In the genomic region with DNA sequence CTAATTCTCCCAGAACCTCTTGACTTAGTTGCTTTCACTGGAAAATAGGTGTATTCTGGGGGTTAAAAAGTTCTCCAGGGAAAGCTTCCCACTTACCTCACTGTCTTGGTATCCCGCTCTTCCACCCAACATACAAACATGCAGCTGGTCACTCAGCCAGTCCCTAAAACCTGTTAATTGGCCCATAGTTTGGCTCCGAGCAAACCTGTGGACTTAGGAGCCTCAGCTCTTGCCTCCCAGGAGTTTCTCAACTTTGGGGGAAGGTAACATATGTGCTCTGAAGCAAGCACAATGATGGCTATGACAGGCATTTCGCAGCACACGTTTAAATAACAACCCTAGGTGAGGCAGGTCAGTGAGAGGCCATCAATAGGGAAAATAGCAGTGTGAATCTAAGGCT, we compare ENCODE assay signal across 13 cellular contexts. TPM values are rescaled to one million over a fixed set of nuclear protein-coding genes. Genes with fewer than 3 reads are reported as not detected.
DNase-seq lines count a peak whose midpoint lies in the region; ATAC-seq and TF ChIP-seq lines count a peak whose summit lies in the region.
"Had no signal": no experiment of that assay in that cellular context is flagged by ENCODE, and none has a peak within 500 bp of the region (broad histone marks: within the 10 kb centered on the region; RNA-seq: fewer than 3 reads in every experiment).

No MANE protein-coding gene starts in this region.

- intact Hi-C loops in IMR-90 (cut with micrococcal nuclease), result no loop called here
- intact Hi-C loops in colonic mucosa (cut with DNase I), result no loop called here

- H3K27me3 Mint-ChIP-seq in neural progenitor cell (ENCODE audit: insufficient read depth, low read depth), result peaks cover 9% of the 10 kb centered on the region

- H3K18ac ChIP-seq in IMR-90 (ENCODE audit: low read depth, low read length), result no peak overlapping the region

- DNase-seq in G401 (ENCODE audit: low spot score) (peak; percentile 37), IMR-90 (no peak), glomerular visceral epithelial cell (ENCODE audit: extremely low spot score) (peak; percentile 30), neural progenitor cell (ENCODE audit: low spot score) (no peak), colonic mucosa (no peak), NCI-H2107 treated with DMSO at 0.1 percent for 48 hours (lab: John Stamatoyannopoulos, UW; ENCODE audit: unreplicated experiment) (no peak)
- DNase-seq in effector memory CD4-positive, alpha-beta T cell, result no peak
- DNase-seq: CD8-positive, alpha-beta memory T cell; DND-41; GOT3; H9 had no signal

- WGBS in IMR-90 (ENCODE audit: extremely low coverage in 2 of 2, insufficient read length in 1 of 2), 2 experiments, result no CpG with 5 or more reads among the region's 4 CpGs

- H3K27me3 ChIP-seq in IMR-90 (ENCODE audit: control insufficient read depth, insufficient read depth, low read length), result no peaks in the 10 kb centered on the region
- H3K27me3 ChIP-seq in neural progenitor cell, result no peaks in the 10 kb centered on the region
- no peaks in the 10 kb centered on the region for H3K27me3 ChIP-seq in effector memory CD4-positive, alpha-beta T cell (replicated peaks; ENCODE audit: control insufficient read depth, insufficient read depth, low read length, poor library complexity, severe bottlenecking)
- no peaks in the 10 kb centered on the region for H3K27me3 ChIP-seq in colonic mucosa

- dilution Hi-C loops in IMR-90 (cut with HindIII; ENCODE audit: low sequenced_read_pairs, unreplicated experiment), result no loop called here

- no peak overlapping the region for H3K4me3 Mint-ChIP-seq in neural progenitor cell
- H3K4me3 Mint-ChIP-seq: CD8-positive, alpha-beta memory T cell; H9 had no signal

- no peak overlapping the region for H3K23ac ChIP-seq in IMR-90 (ENCODE audit: low read depth, low read length)

- 0 out of 2 replicates have a peak, but pooled peaks cover 5% of the 10 kb centered on the region for H3K9me1 ChIP-seq in IMR-90 (ENCODE audit: insufficient read depth, low read length)

- no peak overlapping the region for H2BK5ac ChIP-seq in IMR-90 (ENCODE audit: low read depth, low read length, poor library complexity, severe bottlenecking)

- 0 out of 2 replicates have a peak overlapping the region, but pooled peaks have one; percentile 14 for H2AK5ac ChIP-seq in IMR-90 (ENCODE audit: low read depth, low read length)

- peaks cover 36% of the 10 kb centered on the region for H3K4me1 Mint-ChIP-seq in neural progenitor cell
- H3K4me1 Mint-ChIP-seq: CD8-positive, alpha-beta memory T cell had no signal

- H3K36me3 ChIP-seq in IMR-90 (ENCODE audit: control insufficient read depth, insufficient read depth, low read length) (no peaks in the 10 kb centered on the region), neural progenitor cell (no peaks in the 10 kb centered on the region), colonic mucosa (no peaks in the 10 kb centered on the region)
- no peaks in the 10 kb centered on the region for H3K36me3 ChIP-seq in effector memory CD4-positive, alpha-beta T cell (ENCODE audit: control insufficient read depth, insufficient read depth, low read length)

- H3K4ac ChIP-seq in IMR-90 (ENCODE audit: low read depth, low read length), result no peak overlapping the region

- no peak overlapping the region for H3K14ac ChIP-seq in IMR-90 (replicated peaks; ENCODE audit: low read depth, low read length)

- no peak overlapping the region for H3K9ac ChIP-seq in IMR-90 (ENCODE audit: low read depth, low read length)
- H3K9ac ChIP-seq in neural progenitor cell, result no peak overlapping the region
- H3K9ac ChIP-seq in colonic mucosa (ENCODE audit: low read depth in 2 of 2, low read length in 2 of 2), result no peak overlapping the region

- no peaks in the 10 kb centered on the region for H3K9me3 ChIP-seq in IMR-90 (ENCODE audit: control insufficient read depth, insufficient read depth, low read length)
- H3K9me3 ChIP-seq in neural progenitor cell (ENCODE audit: low read depth), result no peaks in the 10 kb centered on the region
- H3K9me3 ChIP-seq in effector memory CD4-positive, alpha-beta T cell (ENCODE audit: control insufficient read depth, low read length), result no peaks in the 10 kb centered on the region
- no peaks in the 10 kb centered on the region for H3K9me3 ChIP-seq in colonic mucosa
- H3K9me3 ChIP-seq: A549, Caco-2 had no signal

- H4K20me1 ChIP-seq in IMR-90 (ENCODE audit: insufficient read depth, low read length), result no peaks in the 10 kb centered on the region
- no peaks in the 10 kb centered on the region for H4K20me1 ChIP-seq in neural progenitor cell (ENCODE audit: low read depth)

- no peak overlapping the region for H2BK120ac ChIP-seq in IMR-90 (ENCODE audit: low read depth, low read length)

- H2AK9ac ChIP-seq in IMR-90 (replicated peaks; ENCODE audit: low read depth, low read length, poor library complexity), result no peak overlapping the region

- no peak overlapping the region for H2AFZ ChIP-seq in IMR-90 (replicated peaks; ENCODE audit: low read length, poor library complexity)
- H2AFZ ChIP-seq in neural progenitor cell (replicated peaks), result no peak overlapping the region

- no peak for ATAC-seq in IMR-90 (ENCODE audit: low read depth)
- ATAC-seq: A549 had no signal

- no peak overlapping the region for H3K4me3 ChIP-seq in IMR-90 (ENCODE audit: insufficient read depth, low read depth, low read length)
- H3K4me3 ChIP-seq in neural progenitor cell, result no peak overlapping the region
- no peak overlapping the region for H3K4me3 ChIP-seq in effector memory CD4-positive, alpha-beta T cell (ENCODE audit: insufficient read depth, low read depth, low read length, poor library complexity, severe bottlenecking)
- no peak overlapping the region for H3K4me3 ChIP-seq in colonic mucosa
- H3K4me3 ChIP-seq: A549 had no signal

- no peak overlapping the region for H4K5ac ChIP-seq in IMR-90 (ENCODE audit: low read depth, low read length)

- H3K79me1 ChIP-seq in IMR-90 (ENCODE audit: low read depth in 1 of 2, low read length in 2 of 2), result no peaks in the 10 kb centered on the region

- no peaks in the 10 kb centered on the region for H3K79me2 ChIP-seq in neural progenitor cell (ENCODE audit: low read depth)

- POLR2A ChIA-PET in IMR-90 (lab: Charles Lee; ENCODE audit: unreplicated experiment), result no interaction called here

- no peak for TF ChIP-seq CTCF in IMR-90 (conservative IDR thresholded peaks at IDR 0.05; ENCODE audit: low read depth, low read length)
- no peak for TF ChIP-seq CTCF in neural progenitor cell (IDR thresholded peaks at IDR 0.05)
- no peak for TF ChIP-seq CTCF in colonic mucosa (IDR thresholded peaks at IDR 0.05)

- in situ Hi-C loops in G401 (cut with HindIII; ENCODE audit: low sequenced_read_pairs), result no loop called here
- in situ Hi-C loops in IMR-90 (cut with MboI; ENCODE audit: low sequenced_read_pairs), result loop anchor here (25.0 kb wide), 1 partner anchor 463 kb away; no protein-coding TSS in a partner anchor

- peaks cover 26% of the 10 kb centered on the region for H3F3A ChIP-seq in neural progenitor cell (ENCODE audit: low read depth)

- no peak for TF ChIP-seq RAD21 in IMR-90 (IDR thresholded peaks at IDR 0.05; ENCODE audit: low read length)

- no peak overlapping the region for H4K91ac ChIP-seq in IMR-90 (ENCODE audit: insufficient read depth, low read depth, low read length)

- no peak overlapping the region for H2BK20ac ChIP-seq in IMR-90 (ENCODE audit: low read depth, low read length)

- BruUV-seq in IMR-90 (replicated peaks; lab: Mats Ljungman, UMichigan), result no TSS peak

- H3K27ac Mint-ChIP-seq in neural progenitor cell, result peak overlapping the region; percentile 62
- H3K27ac Mint-ChIP-seq: CD8-positive, alpha-beta memory T cell; H9 had no signal

- TF ChIP-seq POLR2A in IMR-90 (IDR thresholded peaks at IDR 0.05; ENCODE audit: low read depth, low read length), result no peak

- peaks cover 4% of the 10 kb centered on the region for H3K9me3 Mint-ChIP-seq in neural progenitor cell
- H3K9me3 Mint-ChIP-seq: CD8-positive, alpha-beta memory T cell had no signal

- H3K4me2 ChIP-seq in IMR-90 (ENCODE audit: low read depth, low read length) (no peak overlapping the region), neural progenitor cell (no peak overlapping the region)

- peaks cover 1% of the 10 kb centered on the region for H3K36me3 Mint-ChIP-seq in neural progenitor cell

- H3K27ac ChIP-seq in IMR-90 (ENCODE audit: insufficient read depth, low read length), result no peak overlapping the region
- H3K27ac ChIP-seq in neural progenitor cell, result no peak overlapping the region
- H3K27ac ChIP-seq in effector memory CD4-positive, alpha-beta T cell (ENCODE audit: insufficient read depth, low read length, poor library complexity, severe bottlenecking), result no peak overlapping the region
- no peak overlapping the region for H3K27ac ChIP-seq in colonic mucosa

- H4K8ac ChIP-seq in IMR-90 (ENCODE audit: low read depth in 2 of 2, low read length in 2 of 2), result no peak overlapping the region

- no peak overlapping the region for H2BK15ac ChIP-seq in IMR-90 (ENCODE audit: low read depth, low read length)

- H3K4me1 ChIP-seq in IMR-90 (ENCODE audit: control insufficient read depth, insufficient read depth, low read length) (peaks cover 7% of the 10 kb centered on the region; the same call in 1 of the 2 replicates), neural progenitor cell (peaks cover 27% of the 10 kb centered on the region), colonic mucosa (no peaks in the 10 kb centered on the region)
- H3K4me1 ChIP-seq in effector memory CD4-positive, alpha-beta T cell (ENCODE audit: control insufficient read depth, insufficient read depth, low read length, poor library complexity, severe bottlenecking), result no peaks in the 10 kb centered on the region

- H3K56ac ChIP-seq in IMR-90 (ENCODE audit: extremely low read depth, insufficient read depth, low read length), result no peak overlapping the region

- CTCF ChIA-PET in IMR-90 (lab: Yijun Ruan, JAX), result no interaction called here

TF ChIP-seq in IMR-90, 13 proteins besides CTCF, POLR2A, EP300 and RAD21 (continues in another document):
- no peak for TF ChIP-seq MAFK (IDR thresholded peaks at IDR 0.05; ENCODE audit: low read depth, low read length)
- TF ChIP-seq SMC3 (IDR thresholded peaks at IDR 0.05; ENCODE audit: low read depth, low read length), result no peak
- no peak for TF ChIP-seq CEBPB (IDR thresholded peaks at IDR 0.05; ENCODE audit: low read depth, low read length)

RNA-seq across cellular contexts. Expression of a gene that starts 25.8 kb away (rescaled TPM):
- 63.3 and 90.5 TPM in 2 replicates for total RNA-seq in G401 (2014; rRNA removed; shearing (Covaris generic))
- 20.6 and 45.8 TPM in 2 replicates for total RNA-seq in IMR-90 (2012; rRNA removed)
- polyA plus RNA-seq in IMR-90 (2012; rRNA removed), result 27.6 and 31.0 TPM in 2 replicates
- 6.4 and 9.3 TPM in 2 replicates for polyA plus RNA-seq in IMR-90 (2012; cell fraction: cytosol; rRNA removed)
- polyA plus RNA-seq in IMR-90 (2012; cell fraction: nucleus; rRNA removed; ENCODE audit: low replicate concordance), result 8.9 and 43.4 TPM in 2 replicates
- total RNA-seq in neural progenitor cell (ENCODE audit: low replicate concordance), result 29.5 and 36.7 TPM in 2 replicates
- total RNA-seq in colonic mucosa, result 100 to 1,000 TPM in 1 of 2 donors, 10 to 100 TPM in 1; 87.0 to 120 TPM

RNA-seq across cellular contexts. Expression of a gene that starts 42.9 kb away (rescaled TPM):
- 44.2 and 51.8 TPM in 2 replicates for total RNA-seq in G401 (2014; rRNA removed; shearing (Covaris generic))
- 51.1 and 70.0 TPM in 2 replicates for total RNA-seq in IMR-90 (2012; rRNA removed)
- polyA plus RNA-seq in IMR-90 (2012; rRNA removed), result 14.4 and 16.9 TPM in 2 replicates
- polyA plus RNA-seq in IMR-90 (2012; cell fraction: cytosol; rRNA removed), result 3.6 and 3.9 TPM in 2 replicates
- polyA plus RNA-seq in IMR-90 (2012; cell fraction: nucleus; rRNA removed; ENCODE audit: low replicate concordance), result 3.3 and 7.7 TPM in 2 replicates
- total RNA-seq in neural progenitor cell (ENCODE audit: low replicate concordance), result 33.8 and 50.4 TPM in 2 replicates
- 100 to 1,000 TPM; 106 to 110 TPM for total RNA-seq in colonic mucosa

Comparison
In these comparisons a context has a peak if more than half of its experiments do, and no peak if none do; other contexts are left out.
1. DNase-seq: peak in G401 (single experiment) and glomerular visceral epithelial cell (single experiment); none in IMR-90 (single experiment), neural progenitor cell (single experiment), effector memory CD4-positive, alpha-beta T cell (0 of 3), colonic mucosa (single experiment) and NCI-H2107 treated with DMSO at 0.1 percent for 48 hours (single experiment).